8 cellular contexts compared by ENCODE assay signal in genomic region chr16:49463529-49463928, GRCh38.
DNase-seq lines count a peak whose midpoint lies in the region; ATAC-seq, FAIRE-seq and TF ChIP-seq lines count a peak whose summit lies in the region.

No MANE protein-coding gene starts in this region.

- H3K27ac ChIP-seq in tibial nerve (no peak overlapping the region), trophoblast cell (ENCODE audit: low read depth, low read length) (no peak overlapping the region)

- H3K18ac ChIP-seq in trophoblast cell (ENCODE audit: low read length) = no peak overlapping the region

- 66 to 76% methylated on average over 7 of the region's 7 CpGs for WGBS in tibial nerve, 2 donors
- no CpG with 5 or more reads among the region's 7 CpGs for WGBS in trophoblast cell (ENCODE audit: extremely low coverage, insufficient coverage, insufficient read length)

- H2AK5ac ChIP-seq in trophoblast cell (ENCODE audit: low read length) = no peak overlapping the region

- TF ChIP-seq POLR2A in tibial nerve (IDR thresholded peaks at IDR 0.05) = no peak

- H3K4me2 ChIP-seq in trophoblast cell (ENCODE audit: low read length) = no peak overlapping the region

- no peak for TF ChIP-seq EP300 in tibial nerve (IDR thresholded peaks at IDR 0.05)

- no peak overlapping the region for H3K9ac ChIP-seq in trophoblast cell (ENCODE audit: low read length)

- no peaks in the 10 kb centered on the region for H3K79me1 ChIP-seq in trophoblast cell (ENCODE audit: low read length)

- peak; percentile 95 for ATAC-seq in HG02623 (IDR thresholded peaks at IDR 0.05; ENCODE audit: unreplicated experiment)

- H3K23ac ChIP-seq in trophoblast cell (ENCODE audit: low read length) = no peak overlapping the region

- no peak for TF ChIP-seq CTCF in GM10266 (IDR thresholded peaks at IDR 0.05; ENCODE audit: control insufficient read depth, insufficient read depth, low read depth, missing control alignments)
- no peak for TF ChIP-seq CTCF in tibial nerve (IDR thresholded peaks at IDR 0.05)

- H4K91ac ChIP-seq in trophoblast cell (ENCODE audit: low read depth, low read length) = no peak overlapping the region

- H3K9me3 ChIP-seq in tibial nerve (no peaks in the 10 kb centered on the region), trophoblast cell (ENCODE audit: insufficient read depth, low read depth, low read length) (no peaks in the 10 kb centered on the region)

- H4K12ac ChIP-seq in trophoblast cell (ENCODE audit: low read depth, low read length) = no peak overlapping the region

- peaks cover 0 to 7% (median 0%) of the 10 kb centered on the region in 4 donors for H3K4me1 ChIP-seq in tibial nerve
- peaks cover 5% of the 10 kb centered on the region in 2 experiments for H3K4me1 ChIP-seq in trophoblast cell (ENCODE audit: control insufficient read depth in 1 of 2, insufficient read depth in 2 of 2, low read length in 2 of 2)

- H3K27me3 ChIP-seq in tibial nerve = peaks cover 0 to 27% of the 10 kb centered on the region in 2 donors
- peaks cover 6% of the 10 kb centered on the region for H3K27me3 ChIP-seq in trophoblast cell (ENCODE audit: insufficient read depth, low read length)

- H2AFZ ChIP-seq in trophoblast cell (ENCODE audit: insufficient read depth, low read length, poor library complexity) = no peak overlapping the region

- no peak overlapping the region for H4K8ac ChIP-seq in trophoblast cell (ENCODE audit: low read depth, low read length)

- no peaks in the 10 kb centered on the region for H3K36me3 ChIP-seq in tibial nerve
- H3K36me3 ChIP-seq in trophoblast cell (ENCODE audit: control insufficient read depth in 1 of 2, insufficient read depth in 2 of 2, low read length in 2 of 2) = no peaks in the 10 kb centered on the region

- no peak for FAIRE-seq in RCC 7860 (lab: Jason Lieb, UNC)

- no peak overlapping the region for H2BK120ac ChIP-seq in trophoblast cell (ENCODE audit: insufficient read depth, low read length, poor library complexity)

- DNase-seq in GM10266 (ENCODE audit: extremely low spot score) = peak; percentile 77
- peak; percentile 97 for DNase-seq in NCI-H748 (lab: John Stamatoyannopoulos, UW; ENCODE audit: unreplicated experiment)
- DNase-seq in activated T-helper 9 cell treated with anti-CD3 and anti-CD28 coated beads, Interleukin-2, amount 50 U/mL, for 16 hours (ENCODE audit: low read depth) = peak; percentile 41
- DNase-seq in stimulated activated CD4-positive, alpha-beta T cell treated with anti-CD3 and anti-CD28 coated beads, TNF-alpha, amount 100 ng/mL, for 48 hours (ENCODE audit: low read depth in 3 of 3) = peak; percentile 17 to 34 (median 32)
- DNase-seq in tibial nerve (ENCODE audit: low spot score in 2 of 2) = no peak
- DNase-seq in trophoblast cell = no peak
- no peak for DNase-seq in RCC 7860 (ENCODE audit: low spot score)

- H2BK12ac ChIP-seq in trophoblast cell (ENCODE audit: low read length) = no peak overlapping the region

- no peak overlapping the region for H3K4me3 ChIP-seq in tibial nerve
- no peak overlapping the region for H3K4me3 ChIP-seq in trophoblast cell (ENCODE audit: low read depth, low read length)

- H2BK5ac ChIP-seq in trophoblast cell (ENCODE audit: low read depth, low read length, poor library complexity) = no peak overlapping the region

- H3K79me2 ChIP-seq in trophoblast cell (ENCODE audit: control insufficient read depth, insufficient read depth, low read length, poor library complexity) = no peaks in the 10 kb centered on the region

- H3K4ac ChIP-seq in trophoblast cell (ENCODE audit: low read depth, low read length) = no peak overlapping the region

- H3K14ac ChIP-seq in trophoblast cell (ENCODE audit: low read length) = no peak overlapping the region

Comparison
In these comparisons a context has a peak if more than half of its experiments do, and no peak if none do; other contexts are left out.
1. DNase-seq: peak in GM10266 (single experiment), NCI-H748 (single experiment), activated T-helper 9 cell treated with anti-CD3 and anti-CD28 coated beads, Interleukin-2, amount 50 U/mL, for 16 hours (single experiment) and stimulated activated CD4-positive, alpha-beta T cell treated with anti-CD3 and anti-CD28 coated beads, TNF-alpha, amount 100 ng/mL, for 48 hours (3 of 3); none in tibial nerve (0 of 2), trophoblast cell (0 of 2) and RCC 7860 (single experiment).